21 cellular contexts compared by ENCODE assay signal in genomic region chr3:46422617-46423016, GRCh38. TPM values are rescaled to one million over a fixed set of nuclear protein-coding genes. Genes with fewer than 3 reads are reported as not detected.
A peak's percentile ranks its signal among the peaks of the same experiment; 100 is the strongest.
DNase-seq lines count a peak whose midpoint lies in the region; ATAC-seq and TF ChIP-seq lines count a peak whose summit lies in the region.
"Had no signal": no experiment of that assay in that cellular context is flagged by ENCODE, and none has a peak within 500 bp of the region (broad histone marks: within the 10 kb centered on the region; RNA-seq: fewer than 3 reads in every experiment).

No MANE protein-coding gene starts in this region.

- H3K9me2 ChIP-seq in HCT116 (ENCODE audit: insufficient read depth) (no peaks in the 10 kb centered on the region), hepatocyte (replicated peaks; ENCODE audit: insufficient read depth) (no peaks in the 10 kb centered on the region), SK-N-SH (no peaks in the 10 kb centered on the region)

- H3K4me1 ChIP-seq in HCT116 (ENCODE audit: control insufficient read depth in 1 of 2, insufficient read depth in 2 of 2, low read length in 2 of 2) (peaks cover 0 to 12% of the 10 kb centered on the region in 2 experiments; a peak in 2 of 4 replicates), hepatocyte (ENCODE audit: insufficient read depth) (no peaks in the 10 kb centered on the region), SK-N-SH (ENCODE audit: control insufficient read depth in 1 of 2, insufficient read depth in 2 of 2, low read depth in 1 of 2, low read length in 1 of 2) (no peaks in the 10 kb centered on the region)

- H4K20me1 ChIP-seq in HCT116 (ENCODE audit: insufficient read depth) (no peaks in the 10 kb centered on the region), hepatocyte (ENCODE audit: insufficient read depth, poor library complexity, severe bottlenecking) (no peaks in the 10 kb centered on the region), SK-N-SH (ENCODE audit: insufficient read depth) (no peaks in the 10 kb centered on the region)

- peaks cover 26% of the 10 kb centered on the region for H3K4me1 Mint-ChIP-seq in Calu3 (ENCODE audit: low read depth, unreplicated experiment)
- H3K4me1 Mint-ChIP-seq in activated CD4-positive, alpha-beta memory T cell treated with anti-CD3 and anti-CD28 coated beads for 36 hours (ENCODE audit: low read depth): peaks cover 3% of the 10 kb centered on the region
- H3K4me1 Mint-ChIP-seq: nephron; stimulated activated memory B cell treated with anti-CD40 and anti-IgM and Interleukin-4, amounts not matched to agents 10 μg/mL and 1 μg/mL and 100 μg/mL, for 72 hours had no signal

- no peak for TF ChIP-seq EP300 in SK-N-SH (IDR thresholded peaks at IDR 0.05; ENCODE audit: borderline replicate concordance in 1 of 2, low read depth in 1 of 2, low read length in 1 of 2)

- no peak for TF ChIP-seq POLR2A in HCT116 (IDR thresholded peaks at IDR 0.05; ENCODE audit: borderline replicate concordance, extremely low read depth, insufficient read depth, insufficient read length)

- peaks cover 6% of the 10 kb centered on the region for H3K36me3 Mint-ChIP-seq in Calu3 (ENCODE audit: insufficient read depth, unreplicated experiment)
- no peaks in the 10 kb centered on the region for H3K36me3 Mint-ChIP-seq in activated CD4-positive, alpha-beta memory T cell treated with anti-CD3 and anti-CD28 coated beads for 36 hours
- H3K36me3 Mint-ChIP-seq: activated naive CD4-positive, alpha-beta T cell treated with anti-CD3 and anti-CD28 coated beads, Interleukin-2, amount 50 U/mL, for 72 hours; stimulated activated memory B cell treated with anti-CD40 and anti-IgM and Interleukin-4, amounts not matched to agents 10 μg/mL and 1 μg/mL and 100 μg/mL, for 72 hours had no signal

- H3K27me3 Mint-ChIP-seq in Calu3 (ENCODE audit: unreplicated experiment): no peaks in the 10 kb centered on the region
- H3K27me3 Mint-ChIP-seq in activated CD4-positive, alpha-beta memory T cell treated with anti-CD3 and anti-CD28 coated beads for 36 hours: no peaks in the 10 kb centered on the region
- H3K27me3 Mint-ChIP-seq: stimulated activated memory B cell treated with anti-CD40 and anti-IgM and Interleukin-4, amounts not matched to agents 10 μg/mL and 1 μg/mL and 100 μg/mL, for 72 hours had no signal

- no peak overlapping the region for H3K4me3 Mint-ChIP-seq in Calu3 (ENCODE audit: low read depth, unreplicated experiment)
- H3K4me3 Mint-ChIP-seq in activated CD4-positive, alpha-beta memory T cell treated with anti-CD3 and anti-CD28 coated beads for 36 hours: no peak overlapping the region
- H3K4me3 Mint-ChIP-seq: nephron; stimulated activated memory B cell treated with anti-CD40 and anti-IgM and Interleukin-4, amounts not matched to agents 10 μg/mL and 1 μg/mL and 100 μg/mL, for 72 hours had no signal

- CTCF ChIA-PET in Calu3 (lab: Charles Lee): no interaction called here
- CTCF ChIA-PET in HCT116 (lab: Charles Lee): no interaction called here
- CTCF ChIA-PET in activated CD4-positive, alpha-beta memory T cell treated with anti-CD3 and anti-CD28 coated beads for 36 hours (lab: Charles Lee): no interaction called here
- CTCF ChIA-PET in SK-N-SH (lab: Yijun Ruan, JAX): no interaction called here

- TF ChIP-seq CTCF in Calu3 (IDR thresholded peaks at IDR 0.05; ENCODE audit: unreplicated experiment) (no peak), HCT116 (IDR thresholded peaks at IDR 0.05 in 2 of 3, conservative IDR thresholded peaks at IDR 0.05 in 1 of 3; ENCODE audit: borderline replicate concordance in 1 of 3, insufficient read depth in 1 of 3, low read depth in 2 of 3, low read length in 2 of 3) (no peak), hepatocyte (IDR thresholded peaks at IDR 0.05; ENCODE audit: poor library complexity) (no peak), SK-N-SH (IDR thresholded peaks at IDR 0.05) (no peak)

- peak; percentile 39 for DNase-seq in Calu3
- DNase-seq in HCT116 (ENCODE audit: low read depth, low spot score): no peak
- DNase-seq in RPMI7951 (ENCODE audit: low read depth): peak; percentile 97
- peak; percentile 51 for DNase-seq in hepatocyte (ENCODE audit: low spot score)
- no peak for DNase-seq in activated CD4-positive, alpha-beta memory T cell treated with anti-CD3 and anti-CD28 coated beads for 36 hours
- DNase-seq in KBM-7: no peak
- no peak for DNase-seq in NCI-H128 (lab: John Stamatoyannopoulos, UW; ENCODE audit: unreplicated experiment)
- no peak for DNase-seq in SK-N-SH
- DNase-seq: AML-193; central memory CD4-positive, alpha-beta T cell; H7; heart right ventricle; NCI-H1105; NCI-H82; right cardiac atrium; stimulated activated CD4-positive, alpha-beta T cell treated with anti-CD3 and anti-CD28 coated beads, Interleukin-4, amount 100 ng/mL, for 4 hours had no signal

- H3K27me3 ChIP-seq in HCT116 (ENCODE audit: insufficient read depth, low read length): no peaks in the 10 kb centered on the region
- no peaks in the 10 kb centered on the region for H3K27me3 ChIP-seq in hepatocyte
- H3K27me3 ChIP-seq in SK-N-SH (ENCODE audit: insufficient read depth): no peaks in the 10 kb centered on the region
- H3K27me3 ChIP-seq: heart right ventricle had no signal

- no peaks in the 10 kb centered on the region for H3F3A ChIP-seq in SK-N-SH (replicated peaks; ENCODE audit: insufficient read depth)

- no peak overlapping the region for H3K27ac ChIP-seq in HCT116 (ENCODE audit: low read depth, low read length)
- H3K27ac ChIP-seq in hepatocyte: no peak overlapping the region
- no peak overlapping the region for H3K27ac ChIP-seq in SK-N-SH (ENCODE audit: low read depth in 2 of 2, low read length in 1 of 2)
- H3K27ac ChIP-seq: heart right ventricle had no signal

- H3K79me2 ChIP-seq in HCT116 (ENCODE audit: insufficient read depth, low read length): no peaks in the 10 kb centered on the region
- H3K79me2 ChIP-seq in hepatocyte: no peaks in the 10 kb centered on the region
- no peaks in the 10 kb centered on the region for H3K79me2 ChIP-seq in SK-N-SH (ENCODE audit: insufficient read depth)

- ATAC-seq in HCT116: peak; percentile 54; the same call in 1 of the 2 replicates
- ATAC-seq: activated naive CD4-positive, alpha-beta T cell treated with anti-CD3 and anti-CD28 coated beads, Interleukin-2, amount 50 U/mL, for 72 hours; left lobe of liver; stimulated activated memory B cell treated with anti-CD40 and anti-IgM and Interleukin-4, amounts not matched to agents 10 μg/mL and 1 μg/mL and 100 μg/mL, for 72 hours had no signal

- RAD21 ChIA-PET in HCT116 (lab: Charles Lee; ENCODE audit: low non-redundant PET in 1 of 2, low total read pairs in 2 of 2, uncharacterized antibody in 2 of 2, unreplicated experiment in 2 of 2): no interaction called here

- H3K9ac ChIP-seq in HCT116 (ENCODE audit: low read length) (no peak overlapping the region), SK-N-SH (no peak overlapping the region)

- H2AFZ ChIP-seq in HCT116 (ENCODE audit: low read depth, low read length, poor library complexity, severe bottlenecking) (no peak overlapping the region), hepatocyte (no peak overlapping the region), SK-N-SH (ENCODE audit: low read depth) (no peak overlapping the region)

- H3K4me2 ChIP-seq in HCT116 (ENCODE audit: low read length) (no peak overlapping the region), hepatocyte (no peak overlapping the region), SK-N-SH (no peak overlapping the region)

- H3K27ac Mint-ChIP-seq in Calu3 (ENCODE audit: unreplicated experiment): peak overlapping the region; percentile 63
- no peak overlapping the region for H3K27ac Mint-ChIP-seq in activated CD4-positive, alpha-beta memory T cell treated with anti-CD3 and anti-CD28 coated beads for 36 hours
- H3K27ac Mint-ChIP-seq: activated naive CD4-positive, alpha-beta T cell treated with anti-CD3 and anti-CD28 coated beads, Interleukin-2, amount 50 U/mL, for 72 hours; nephron; stimulated activated memory B cell treated with anti-CD40 and anti-IgM and Interleukin-4, amounts not matched to agents 10 μg/mL and 1 μg/mL and 100 μg/mL, for 72 hours had no signal

- WGBS in hepatocyte (ENCODE audit: low lambda C conversion rate, missing lambda C conversion rate): 92% methylated on average over 6 of the region's 6 CpGs
- 45% methylated on average over 6 of the region's 6 CpGs for WGBS in SK-N-SH (ENCODE audit: low lambda C conversion rate)

- no peaks in the 10 kb centered on the region for H3K9me3 ChIP-seq in HCT116 (ENCODE audit: control insufficient read depth in 1 of 2, insufficient read depth in 1 of 2, low read depth in 1 of 2, low read length in 2 of 2)
- no peaks in the 10 kb centered on the region for H3K9me3 ChIP-seq in hepatocyte (ENCODE audit: low read depth)
- no peaks in the 10 kb centered on the region for H3K9me3 ChIP-seq in SK-N-SH
- H3K9me3 ChIP-seq: heart right ventricle had no signal

- BruUV-seq in Calu3 (replicated peaks; lab: Mats Ljungman, UMichigan) (no TSS peak), HCT116 (replicated peaks; lab: Mats Ljungman, UMichigan) (no TSS peak)

- H3K4me3 ChIP-seq in HCT116 (replicated peaks in 1 of 2; ENCODE audit: low read depth in 1 of 2, low read length in 2 of 2) (no peak overlapping the region), hepatocyte (no peak overlapping the region), SK-N-SH (ENCODE audit: low read depth in 2 of 2, low read length in 1 of 2) (no peak overlapping the region)
- H3K4me3 ChIP-seq: heart right ventricle had no signal

- in situ Hi-C loops in KBM-7 (cut with MboI; ENCODE audit: low pct_unique_long_range_greater_than_20kb, low sequenced_read_pairs): no loop called here

- POLR2A ChIA-PET in HCT116 (lab: Charles Lee) (no interaction called here), SK-N-SH (lab: Yijun Ruan, JAX) (no interaction called here)
- POLR2A ChIA-PET in activated CD4-positive, alpha-beta memory T cell treated with anti-CD3 and anti-CD28 coated beads for 36 hours (lab: Charles Lee): no interaction called here

- TF ChIP-seq RAD21 in HCT116 (IDR thresholded peaks at IDR 0.05; ENCODE audit: low read depth) (no peak), SK-N-SH (IDR thresholded peaks at IDR 0.05; ENCODE audit: low read length) (no peak)

- intact Hi-C loops in Calu3 (cut with micrococcal nuclease; ENCODE audit: unreplicated experiment) (no loop called here), HCT116 (cut with micrococcal nuclease) (no loop called here)
- intact Hi-C loops in activated CD4-positive, alpha-beta memory T cell treated with anti-CD3 and anti-CD28 coated beads for 36 hours (cut with micrococcal nuclease): no loop called here

- H3K9me3 Mint-ChIP-seq in Calu3 (ENCODE audit: low read depth, unreplicated experiment): no peaks in the 10 kb centered on the region
- H3K9me3 Mint-ChIP-seq in activated CD4-positive, alpha-beta memory T cell treated with anti-CD3 and anti-CD28 coated beads for 36 hours: no peaks in the 10 kb centered on the region
- H3K9me3 Mint-ChIP-seq: activated naive CD4-positive, alpha-beta T cell treated with anti-CD3 and anti-CD28 coated beads, Interleukin-2, amount 50 U/mL, for 72 hours; nephron; stimulated activated memory B cell treated with anti-CD40 and anti-IgM and Interleukin-4, amounts not matched to agents 10 μg/mL and 1 μg/mL and 100 μg/mL, for 72 hours had no signal

- no peaks in the 10 kb centered on the region for H3K36me3 ChIP-seq in HCT116 (ENCODE audit: control insufficient read depth in 1 of 2, insufficient read depth in 2 of 2, low read length in 2 of 2)
- no peaks in the 10 kb centered on the region for H3K36me3 ChIP-seq in hepatocyte (replicated peaks; ENCODE audit: insufficient read depth, low read depth)
- H3K36me3 ChIP-seq in SK-N-SH (replicated peaks in 1 of 2; ENCODE audit: control insufficient read depth in 1 of 2, insufficient read depth in 2 of 2, low read length in 1 of 2): no peaks in the 10 kb centered on the region
- H3K36me3 ChIP-seq: heart right ventricle had no signal

RNA-seq across cellular contexts. Expression of gene CCRL2, which starts 15.6 kb away (rescaled TPM):
- total RNA-seq in Calu3 (2022) (0.54 TPM in 1 of 2 replicates, not detected in the other), HCT116 (2021; ENCODE audit: unreplicated experiment) (not detected), hepatocyte (1.5 and 3.1 TPM in 2 replicates)
- 0.13 TPM in 1 of 2 replicates, not detected in the other for polyA plus RNA-seq in HCT116 (2012)
- 2.8 and 6.1 TPM in 2 replicates for total RNA-seq in RPMI7951 (2014; rRNA removed; shearing (Covaris generic))
- polyA plus RNA-seq in hepatocyte (1.6 and 4.0 TPM in 2 replicates), SK-N-SH (2012; rRNA removed) (not detected in 2 replicates)
- total RNA-seq in activated CD4-positive, alpha-beta memory T cell treated with anti-CD3 and anti-CD28 coated beads for 36 hours: 1 to 10 TPM; 1.3 to 1.4 TPM
- 0.06 TPM in 1 of 2 replicates, not detected in the other for polyA plus RNA-seq in SK-N-SH (2012; cell fraction: cytosol; rRNA removed)
- 0.08 TPM in 1 of 2 replicates, not detected in the other for polyA plus RNA-seq in SK-N-SH (2012; cell fraction: nucleus; rRNA removed)
- total RNA-seq: H7, SK-MEL-5 had no signal

RNA-seq across cellular contexts. Expression of gene LTF, which starts 42.1 kb away (rescaled TPM):
- total RNA-seq in Calu3 (2022) (not detected in 2 replicates), HCT116 (2021; ENCODE audit: unreplicated experiment) (not detected), hepatocyte (0.40 and 1.8 TPM in 2 replicates)
- 0.03 TPM in 1 of 2 replicates, not detected in the other for polyA plus RNA-seq in HCT116 (2012)
- 0.49 and 0.72 TPM in 2 replicates for total RNA-seq in RPMI7951 (2014; rRNA removed; shearing (Covaris generic))
- polyA plus RNA-seq in hepatocyte (0.27 TPM in 1 of 2 replicates, not detected in the other), SK-N-SH (2012; rRNA removed) (not detected in 2 replicates)
- not detected for total RNA-seq in activated CD4-positive, alpha-beta memory T cell treated with anti-CD3 and anti-CD28 coated beads for 36 hours
- polyA plus RNA-seq in SK-N-SH (2012; cell fraction: cytosol; rRNA removed): not detected in 2 replicates
- not detected in 2 replicates for polyA plus RNA-seq in SK-N-SH (2012; cell fraction: nucleus; rRNA removed)
- total RNA-seq: activated naive CD4-positive, alpha-beta T cell treated with anti-CD3 and anti-CD28 coated beads, Interleukin-2, amount 50 U/mL, for 72 hours; H7 had no signal

RNA-seq across cellular contexts. Expression of gene CCR5, which starts 51.9 kb away (rescaled TPM):
- total RNA-seq in Calu3 (2022): not detected in 2 replicates
- not detected for total RNA-seq in HCT116 (2021; ENCODE audit: unreplicated experiment)
- polyA plus RNA-seq in HCT116 (2012): not detected in 2 replicates
- total RNA-seq in RPMI7951 (2014; rRNA removed; shearing (Covaris generic)): not detected in 2 replicates
- total RNA-seq in hepatocyte: 0.07 TPM in 1 of 2 replicates, not detected in the other
- not detected in 2 replicates for polyA plus RNA-seq in hepatocyte
- 1 to 10 TPM; 2.0 to 2.1 TPM for total RNA-seq in activated CD4-positive, alpha-beta memory T cell treated with anti-CD3 and anti-CD28 coated beads for 36 hours
- not detected in 2 replicates for polyA plus RNA-seq in SK-N-SH (2012; rRNA removed)
- polyA plus RNA-seq in SK-N-SH (2012; cell fraction: cytosol; rRNA removed): not detected in 2 replicates
- not detected in 2 replicates for polyA plus RNA-seq in SK-N-SH (2012; cell fraction: nucleus; rRNA removed)
- total RNA-seq: H7, SK-MEL-5 had no signal

Comparison
In these comparisons a context has a peak if more than half of its experiments do, and no peak if none do; other contexts are left out.
1. DNase-seq: peak in Calu3 (single experiment), RPMI7951 (single experiment) and hepatocyte (single experiment); none in HCT116 (single experiment), activated CD4-positive, alpha-beta memory T cell treated with anti-CD3 and anti-CD28 coated beads for 36 hours (single experiment), KBM-7 (single experiment), NCI-H128 (single experiment) and SK-N-SH (single experiment).